8 cellular contexts compared by ENCODE assay signal in the genomic region with DNA sequence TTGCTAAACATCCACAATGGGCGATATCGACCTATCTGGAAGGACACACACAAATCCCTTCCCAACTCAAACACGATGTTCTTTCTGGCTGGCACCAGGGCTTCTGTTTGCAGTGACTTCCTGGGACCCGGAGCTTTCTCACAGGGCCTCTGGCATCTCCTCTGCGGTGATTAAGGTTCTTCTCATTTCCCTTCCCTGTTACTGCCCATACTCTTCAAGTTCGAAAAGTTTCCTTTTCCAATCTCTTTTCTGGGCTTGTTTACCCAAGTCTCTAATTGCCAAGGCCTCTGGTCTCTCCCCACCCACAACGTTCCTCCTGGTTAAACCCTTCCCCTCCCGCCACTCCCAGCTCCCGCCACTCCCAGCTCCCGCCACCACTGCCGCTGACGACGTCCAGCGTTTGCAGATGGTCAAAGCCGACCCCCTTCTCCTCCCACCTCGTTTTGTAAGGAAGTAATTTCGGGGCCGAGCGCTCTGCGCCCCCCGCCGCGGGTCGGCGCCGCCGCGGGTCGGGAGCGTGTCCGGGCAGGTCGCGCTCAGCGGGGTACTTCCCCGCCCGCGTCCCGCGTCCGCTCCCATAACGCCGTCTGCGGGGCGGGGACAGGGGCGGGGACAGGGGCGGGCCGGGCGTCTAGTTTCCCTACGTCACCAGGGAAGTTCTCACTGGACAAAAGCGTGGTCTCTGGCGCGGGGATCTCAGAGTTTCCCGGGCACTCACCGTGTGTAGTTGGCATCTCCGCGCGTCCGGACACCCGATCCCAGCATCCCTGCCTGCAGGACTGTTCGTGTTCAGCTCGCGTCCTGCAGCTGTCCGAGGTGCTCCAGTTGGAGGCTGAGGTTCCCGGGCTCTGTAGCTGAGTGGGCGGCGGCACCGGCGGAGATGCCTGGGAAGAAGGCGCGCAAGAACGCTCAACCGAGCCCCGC. TPM values are rescaled to one million over a fixed set of nuclear protein-coding genes. Genes with fewer than 3 reads are reported as not detected.
A peak's percentile ranks its signal among the peaks of the same experiment; 100 is the strongest.
DNase-seq lines count a peak whose midpoint lies in the region; ATAC-seq and TF ChIP-seq lines count a peak whose summit lies in the region.

A gene (plus strand): TSS at position 699 of the 924 bp plus-strand sequence. CDS start 182 bp downstream, at position 881.

- 2% methylated on average over 73 of the region's 73 CpGs for WGBS in liver

- H3K36me3 Mint-ChIP-seq in activated CD4-positive, alpha-beta T cell treated with anti-CD3 and anti-CD28 coated beads, Interleukin-2, amount 10 ng/mL, durations not matched to agents 24 days and 14 days (ENCODE audit: low read depth), result peaks cover 35% of the 10 kb centered on the region
- H3K36me3 Mint-ChIP-seq in dendritic cell treated with granulocyte-macrophage colony-stimulating factor and Interleukin-4, amounts not matched to agents 40 ng/mL and 50 ng/mL, for 4 days (ENCODE audit: low read depth), result peaks cover 9% of the 10 kb centered on the region

- peaks cover 4 to 37% (median 24%) of the 10 kb centered on the region in 11 experiments; a peak in 20 of 22 replicates for H3K36me3 ChIP-seq in BLaER1 treated with 17β-estradiol and CSF1 and Interleukin-3, amounts not matched to agents 10 nM and 100 nM
- H3K36me3 ChIP-seq in liver (ENCODE audit: control insufficient read depth in 4 of 4, insufficient read depth in 3 of 4, low read depth in 1 of 4, low read length in 3 of 4), result no peaks in the 10 kb centered on the region

- H3K4me3 Mint-ChIP-seq in activated CD4-positive, alpha-beta T cell treated with anti-CD3 and anti-CD28 coated beads, Interleukin-2, amount 10 ng/mL, durations not matched to agents 24 days and 14 days, result peak within 1 kb of the TSS; percentile 95
- H3K4me3 Mint-ChIP-seq in dendritic cell treated with granulocyte-macrophage colony-stimulating factor and Interleukin-4, amounts not matched to agents 40 ng/mL and 50 ng/mL, for 4 days, result peak within 1 kb of the TSS; percentile 90

- no peaks in the 10 kb centered on the region for H3K9me3 ChIP-seq in BLaER1 treated with 17β-estradiol and CSF1 and Interleukin-3, amounts not matched to agents 10 nM and 100 nM (replicated peaks in 1 of 11)
- H3K9me3 ChIP-seq in liver (ENCODE audit: control insufficient read depth in 4 of 4, low read length in 3 of 4), result peaks cover 0 to 2% (median under 1%) of the 10 kb centered on the region in 4 donors

- ATAC-seq in GM19372 (IDR thresholded peaks at IDR 0.05; ENCODE audit: low read depth, unreplicated experiment) (peak; percentile 58), HG03520 (IDR thresholded peaks at IDR 0.05; ENCODE audit: unreplicated experiment) (peak; percentile 53)

- H4K20me1 ChIP-seq in BLaER1 treated with 17β-estradiol and CSF1 and Interleukin-3, amounts not matched to agents 10 nM and 100 nM, result peaks cover 0 to 47% (median 35%) of the 10 kb centered on the region in 11 experiments; a peak in 19 of 22 replicates

- H3K27ac ChIP-seq in BLaER1 treated with 17β-estradiol and CSF1 and Interleukin-3, amounts not matched to agents 10 nM and 100 nM, result peak within 1 kb of the TSS; percentile 90 to 99 (median 96)
- H3K27ac ChIP-seq in liver (ENCODE audit: low read depth in 1 of 2, low read length in 2 of 2), result peak within 1 kb of the TSS; percentile 53 to 64

- DNase-seq in NCI-H69 (lab: John Stamatoyannopoulos, UW), result peak; percentile 99
- peak; percentile 96 for DNase-seq in activated CD4-positive, alpha-beta T cell treated with anti-CD3 and anti-CD28 coated beads, Interleukin-2, amount 10 ng/mL, durations not matched to agents 24 days and 14 days
- peak; percentile 84 to 87 for DNase-seq in stimulated activated CD4-positive, alpha-beta T cell treated with anti-CD3 and anti-CD28 coated beads, Interleukin-4, amount 100 ng/mL, for 4 hours

- H3K4me1 Mint-ChIP-seq in activated CD4-positive, alpha-beta T cell treated with anti-CD3 and anti-CD28 coated beads, Interleukin-2, amount 10 ng/mL, durations not matched to agents 24 days and 14 days, result peaks cover 35% of the 10 kb centered on the region
- H3K4me1 Mint-ChIP-seq in dendritic cell treated with granulocyte-macrophage colony-stimulating factor and Interleukin-4, amounts not matched to agents 40 ng/mL and 50 ng/mL, for 4 days (ENCODE audit: low read depth), result peaks cover 26% of the 10 kb centered on the region

- no peaks in the 10 kb centered on the region for H3K9me3 Mint-ChIP-seq in activated CD4-positive, alpha-beta T cell treated with anti-CD3 and anti-CD28 coated beads, Interleukin-2, amount 10 ng/mL, durations not matched to agents 24 days and 14 days
- H3K9me3 Mint-ChIP-seq in dendritic cell treated with granulocyte-macrophage colony-stimulating factor and Interleukin-4, amounts not matched to agents 40 ng/mL and 50 ng/mL, for 4 days, result no peaks in the 10 kb centered on the region

- intact Hi-C loops in activated CD4-positive, alpha-beta T cell treated with anti-CD3 and anti-CD28 coated beads, Interleukin-2, amount 10 ng/mL, durations not matched to agents 24 days and 14 days (cut with micrococcal nuclease), result loop anchor here (1.0 to 10.0 kb wide), 7 partner anchors 14 to 1285 kb away; a partner anchor contains a TSS
- intact Hi-C loops in dendritic cell treated with granulocyte-macrophage colony-stimulating factor and Interleukin-4, amounts not matched to agents 40 ng/mL and 50 ng/mL, for 4 days (cut with micrococcal nuclease), result loop anchor here (5.0 kb wide), 1 partner anchor 43 kb away; no protein-coding TSS in a partner anchor

- no peaks in the 10 kb centered on the region for H3K27me3 Mint-ChIP-seq in activated CD4-positive, alpha-beta T cell treated with anti-CD3 and anti-CD28 coated beads, Interleukin-2, amount 10 ng/mL, durations not matched to agents 24 days and 14 days
- peaks cover 5% of the 10 kb centered on the region for H3K27me3 Mint-ChIP-seq in dendritic cell treated with granulocyte-macrophage colony-stimulating factor and Interleukin-4, amounts not matched to agents 40 ng/mL and 50 ng/mL, for 4 days

- peak within 1 kb of the TSS; percentile 93 to 99 (median 98) for H3K9ac ChIP-seq in BLaER1 treated with 17β-estradiol and CSF1 and Interleukin-3, amounts not matched to agents 10 nM and 100 nM
- peak within 1 kb of the TSS; percentile 13 to 58 for H3K9ac ChIP-seq in liver (ENCODE audit: low read depth in 1 of 2, low read length in 2 of 2)

- H3K4me3 ChIP-seq in BLaER1 treated with 17β-estradiol and CSF1 and Interleukin-3, amounts not matched to agents 10 nM and 100 nM, result peak within 1 kb of the TSS; percentile 75 to 99 (median 95)
- H3K4me3 ChIP-seq in liver (ENCODE audit: low read depth in 1 of 3, low read length in 3 of 3), result peak within 1 kb of the TSS; percentile 57 to 69 (median 63)

- peak within 1 kb of the TSS; percentile 99 for H3K27ac Mint-ChIP-seq in activated CD4-positive, alpha-beta T cell treated with anti-CD3 and anti-CD28 coated beads, Interleukin-2, amount 10 ng/mL, durations not matched to agents 24 days and 14 days
- peak within 1 kb of the TSS; percentile 89 for H3K27ac Mint-ChIP-seq in dendritic cell treated with granulocyte-macrophage colony-stimulating factor and Interleukin-4, amounts not matched to agents 40 ng/mL and 50 ng/mL, for 4 days

- TF ChIP-seq CTCF in liver (IDR thresholded peaks at IDR 0.05; ENCODE audit: low read depth, low read length, missing input control), result no peak

- TF ChIP-seq RAD21 in liver (IDR thresholded peaks at IDR 0.05), result no peak

- no peaks in the 10 kb centered on the region for H3K27me3 ChIP-seq in BLaER1 treated with 17β-estradiol and CSF1 and Interleukin-3, amounts not matched to agents 10 nM and 100 nM
- H3K27me3 ChIP-seq in liver (ENCODE audit: control insufficient read depth in 4 of 4, insufficient read depth in 4 of 4, low read length in 3 of 4), result peaks cover 0 to 5% (median 0%) of the 10 kb centered on the region in 4 donors

- peaks cover 25 to 67% (median 30%) of the 10 kb centered on the region in 10 experiments for H3K4me1 ChIP-seq in BLaER1 treated with 17β-estradiol and CSF1 and Interleukin-3, amounts not matched to agents 10 nM and 100 nM
- peaks cover 6 to 12% (median 9%) of the 10 kb centered on the region in 4 donors for H3K4me1 ChIP-seq in liver (ENCODE audit: control insufficient read depth in 4 of 4, insufficient read depth in 4 of 4, low read length in 3 of 4)

- peak within 1 kb of the TSS; percentile 86 to 99 (median 92) for H3K4me2 ChIP-seq in BLaER1 treated with 17β-estradiol and CSF1 and Interleukin-3, amounts not matched to agents 10 nM and 100 nM

TF ChIP-seq in liver, 16 proteins besides CTCF, POLR2A, EP300 and RAD21:
- TF ChIP-seq GABPA (IDR thresholded peaks at IDR 0.05 in 1 of 2, conservative IDR thresholded peaks at IDR 0.05 in 1 of 2) (no peak), YY1 (IDR thresholded peaks at IDR 0.05) (peak; percentile 24), SP1 (IDR thresholded peaks at IDR 0.05) (no peak), HNF4G (IDR thresholded peaks at IDR 0.05) (no peak), NR2F2 (IDR thresholded peaks at IDR 0.05) (no peak), RXRA (IDR thresholded peaks at IDR 0.05) (no peak), TAF1 (conservative IDR thresholded peaks at IDR 0.05) (peak; percentile 40), FOXA2 (IDR thresholded peaks at IDR 0.05) (no peak)
TF ChIP-seq in liver: peak in this region for 2.

RNA-seq across cellular contexts. Expression of the gene that starts here (rescaled TPM):
- total RNA-seq in activated CD4-positive, alpha-beta T cell treated with anti-CD3 and anti-CD28 coated beads, Interleukin-2, amount 10 ng/mL, durations not matched to agents 24 days and 14 days, result 52.5 and 54.6 TPM in 2 replicates
- total RNA-seq in liver, result 1 to 10 TPM in 1 of 2 donors, under 1 TPM in 1; 0.08 to 5.5 TPM
- polyA plus RNA-seq in liver, result under 1 TPM; 0.24 to 0.27 TPM

Comparison
In these comparisons a context has a peak if more than half of its experiments do, and no peak if none do; other contexts are left out.
1. Peak in every context shown above with its lines: DNase-seq, ATAC-seq, H3K4me3 ChIP-seq and H3K27ac ChIP-seq.